Comparison of ENCODE assay signal across 8 cellular contexts in genomic region chr7:151083824-151084160, GRCh38. TPM values are rescaled to one million over a fixed set of nuclear protein-coding genes. Genes with fewer than 3 reads are reported as not detected.
DNase-seq lines count a peak whose midpoint lies in the region; ATAC-seq and TF ChIP-seq lines count a peak whose summit lies in the region.

No MANE protein-coding gene starts in this region.

- H3K4me1 ChIP-seq in right atrium auricular region (peaks cover 4 to 68% of the 10 kb centered on the region in 2 donors), mammary epithelial cell (ENCODE audit: insufficient read depth, low read length) (peaks cover 52% of the 10 kb centered on the region), uterus (peaks cover 0 to 32% of the 10 kb centered on the region in 2 donors)

- no peaks in the 10 kb centered on the region for H3K36me3 Mint-ChIP-seq in mesothelial cell of epicardium

- H3K9ac ChIP-seq in mammary epithelial cell (ENCODE audit: insufficient read depth, low read length), result no peak overlapping the region

- H3K9me3 ChIP-seq in right atrium auricular region (no peaks in the 10 kb centered on the region), mammary epithelial cell (replicated peaks; ENCODE audit: insufficient read depth, low read length) (no peaks in the 10 kb centered on the region), uterus (no peaks in the 10 kb centered on the region)

- WGBS in mammary epithelial cell (ENCODE audit: low coverage, missing lambda C conversion rate), result 33% methylated on average over 3 of the region's 3 CpGs

- ATAC-seq in Right ventricle myocardium inferior, result no peak

- H3K9me3 Mint-ChIP-seq in mesothelial cell of epicardium, result no peaks in the 10 kb centered on the region

- H3K4me3 ChIP-seq in right atrium auricular region (peak overlapping the region; percentile 81 to 98), mammary epithelial cell (replicated peaks in 1 of 3; ENCODE audit: insufficient read depth in 1 of 3, low read depth in 2 of 3, low read length in 3 of 3) (peak overlapping the region; percentile 69 to 79 (median 74)), uterus (peak overlapping the region; percentile 73 to 80)

- H3K4me3 Mint-ChIP-seq in mesothelial cell of epicardium, result peak overlapping the region; percentile 65

- no peak for DNase-seq in right atrium auricular region (ENCODE audit: low spot score)
- no peak for DNase-seq in Right ventricle myocardium inferior (ENCODE audit: missing footprints)
- no peak for DNase-seq in mammary epithelial cell
- DNase-seq in mesothelial cell of epicardium (ENCODE audit: low spot score in 2 of 2, unreplicated experiment in 2 of 2), result no peak
- DNase-seq in uterus, result no peak
- no peak for DNase-seq in DMS153 (lab: John Stamatoyannopoulos, UW)
- no peak for DNase-seq in NCI-H345 treated with DMSO at 0.1 percent for 48 hours (lab: John Stamatoyannopoulos, UW; ENCODE audit: unreplicated experiment)
- no peak for DNase-seq in G401 (ENCODE audit: low spot score)

- CTCF ChIA-PET in mammary epithelial cell (lab: Charles Lee; ENCODE audit: low non-redundant PET), result interaction anchor here (0.6 kb wide), 1 partner anchor 51 kb away, joined by 3 read pairs; no protein-coding TSS in a partner anchor

- peaks cover 55% of the 10 kb centered on the region for H3K79me2 ChIP-seq in mammary epithelial cell (ENCODE audit: insufficient read depth, low read length)

- H3K4me2 ChIP-seq in mammary epithelial cell (ENCODE audit: insufficient read depth, low read depth, low read length), result peak overlapping the region; percentile 86

- intact Hi-C loops in Right ventricle myocardium inferior (cut with DNase I) (loop anchor here (2.0 kb wide), 1 partner anchor 25 kb away; the partner anchor contains the start of gene SLC4A2), mammary epithelial cell (cut with micrococcal nuclease) (no loop called here), uterus (cut with DNase I; ENCODE audit: low total_unique reads) (no loop called here)

- no peak for TF ChIP-seq POLR2A in uterus (IDR thresholded peaks at IDR 0.05)

- H3K27me3 ChIP-seq in right atrium auricular region (no peaks in the 10 kb centered on the region), mammary epithelial cell (ENCODE audit: insufficient read depth, low read length) (no peaks in the 10 kb centered on the region), uterus (no peaks in the 10 kb centered on the region)

- H3K36me3 ChIP-seq in right atrium auricular region, result no peaks in the 10 kb centered on the region
- no peaks in the 10 kb centered on the region for H3K36me3 ChIP-seq in mammary epithelial cell (ENCODE audit: insufficient read depth, low read length)
- H3K36me3 ChIP-seq in uterus, result no peaks in the 10 kb centered on the region

- H4K20me1 ChIP-seq in mammary epithelial cell (ENCODE audit: insufficient read depth, low read length), result no peaks in the 10 kb centered on the region

- H2AFZ ChIP-seq in mammary epithelial cell (ENCODE audit: low read depth, low read length), result peak overlapping the region; percentile 88

- H3K27ac Mint-ChIP-seq in mesothelial cell of epicardium, result no peak overlapping the region

- TF ChIP-seq CTCF in right atrium auricular region (IDR thresholded peaks at IDR 0.05) (no peak), mammary epithelial cell (conservative IDR thresholded peaks at IDR 0.05 in 1 of 2, IDR thresholded peaks at IDR 0.05 in 1 of 2; ENCODE audit: extremely low read depth in 1 of 2, insufficient read depth in 1 of 2, low read depth in 1 of 2, low read length in 2 of 2) (no peak), mesothelial cell of epicardium (IDR thresholded peaks at IDR 0.05; ENCODE audit: unreplicated experiment) (no peak), uterus (IDR thresholded peaks at IDR 0.05) (no peak)

- BruUV-seq in mammary epithelial cell (replicated peaks; lab: Mats Ljungman, UMichigan), result no TSS peak

- no peaks in the 10 kb centered on the region for H3K27me3 Mint-ChIP-seq in mesothelial cell of epicardium (ENCODE audit: low read depth)

- in situ Hi-C loops in mammary epithelial cell (cut with MboI; ENCODE audit: low sequenced_read_pairs in 2 of 2) (no loop called here), G401 (cut with HindIII; ENCODE audit: low sequenced_read_pairs) (no loop called here)

- peak overlapping the region; percentile 95 to 96 for H3K27ac ChIP-seq in right atrium auricular region
- H3K27ac ChIP-seq in mammary epithelial cell (ENCODE audit: insufficient read depth, low read depth, low read length), result no peak overlapping the region
- peak overlapping the region; percentile 90 to 93 for H3K27ac ChIP-seq in uterus

- dilution Hi-C loops in mammary epithelial cell (cut with HindIII; ENCODE audit: low sequenced_read_pairs), result no loop called here

- H3K4me1 Mint-ChIP-seq in mesothelial cell of epicardium, result peaks cover 49% of the 10 kb centered on the region

RNA-seq across cellular contexts. Expression of gene TMUB1, which starts 0.5 kb away (rescaled TPM):
- total RNA-seq in right atrium auricular region, result 10 to 100 TPM; 28.0 to 53.6 TPM
- 35.5 TPM for total RNA-seq in Right ventricle myocardium inferior
- 10 to 100 TPM; 16.8 to 38.1 TPM for total RNA-seq in mammary epithelial cell
- 28.4 TPM for polyA plus RNA-seq in mammary epithelial cell
- polyA minus RNA-seq in mammary epithelial cell, result 14.4 TPM
- total RNA-seq in mesothelial cell of epicardium, result 34.7 to 38.4 TPM (median 36.5 TPM) in 3 replicates
- 10 to 100 TPM in 2 of 4 donors, 1 to 10 TPM in 2; 2.9 to 32.8 (median 8.6) TPM for total RNA-seq in uterus
- 94.3 and 112 TPM in 2 replicates for total RNA-seq in G401 (2014; rRNA removed; shearing (Covaris generic))

RNA-seq across cellular contexts. Expression of gene AGAP3, which starts 2.5 kb away (rescaled TPM):
- total RNA-seq in right atrium auricular region, result 10 to 100 TPM; 29.8 to 42.1 TPM
- 57.4 TPM for total RNA-seq in Right ventricle myocardium inferior
- 100 to 1,000 TPM; 118 to 163 TPM for total RNA-seq in mammary epithelial cell
- 91.6 TPM for polyA plus RNA-seq in mammary epithelial cell
- 114 TPM for polyA minus RNA-seq in mammary epithelial cell
- 134 to 146 TPM (median 141 TPM) in 3 replicates for total RNA-seq in mesothelial cell of epicardium
- total RNA-seq in uterus, result 100 to 1,000 TPM in 1 of 4 donors, 10 to 100 TPM in 3; 28.2 to 174 (median 53.2) TPM
- total RNA-seq in G401 (2014; rRNA removed; shearing (Covaris generic)), result 49.4 and 51.9 TPM in 2 replicates

RNA-seq across cellular contexts. Expression of gene FASTK, which starts 3.2 kb away (rescaled TPM):
- 10 to 100 TPM; 85.9 to 96.4 TPM for total RNA-seq in right atrium auricular region
- total RNA-seq in Right ventricle myocardium inferior, result 79.2 TPM
- total RNA-seq in mammary epithelial cell, result 10 to 100 TPM; 49.7 to 68.8 TPM
- polyA plus RNA-seq in mammary epithelial cell, result 52.4 TPM
- 51.5 TPM for polyA minus RNA-seq in mammary epithelial cell
- 86.8 to 97.6 TPM (median 92.5 TPM) in 3 replicates for total RNA-seq in mesothelial cell of epicardium
- 10 to 100 TPM; 37.1 to 84.9 (median 52.4) TPM for total RNA-seq in uterus
- total RNA-seq in G401 (2014; rRNA removed; shearing (Covaris generic)), result 57.2 and 62.9 TPM in 2 replicates

RNA-seq across cellular contexts. Expression of gene SLC4A2, which starts 24.4 kb away (rescaled TPM):
- 100 to 1,000 TPM in 1 of 2 donors, 10 to 100 TPM in 1; 55.3 to 114 TPM for total RNA-seq in right atrium auricular region
- total RNA-seq in Right ventricle myocardium inferior, result 61.2 TPM
- total RNA-seq in mammary epithelial cell, result 100 to 1,000 TPM in 1 of 2 donors, 10 to 100 TPM in 1; 46.5 to 138 TPM
- 57.9 TPM for polyA plus RNA-seq in mammary epithelial cell
- 150 TPM for polyA minus RNA-seq in mammary epithelial cell
- 236 to 249 TPM (median 243 TPM) in 3 replicates for total RNA-seq in mesothelial cell of epicardium
- 100 to 1,000 TPM in 2 of 4 donors, 10 to 100 TPM in 2; 37.4 to 177 (median 88.6) TPM for total RNA-seq in uterus
- total RNA-seq in G401 (2014; rRNA removed; shearing (Covaris generic)), result 363 and 382 TPM in 2 replicates

RNA-seq across cellular contexts. Expression of gene CDK5, which starts 26.1 kb away (rescaled TPM):
- total RNA-seq in right atrium auricular region, result 1 to 10 TPM; 4.4 to 4.9 TPM
- 6.7 TPM for total RNA-seq in Right ventricle myocardium inferior
- total RNA-seq in mammary epithelial cell, result 10 to 100 TPM; 12.3 to 18.1 TPM
- polyA plus RNA-seq in mammary epithelial cell, result 26.1 TPM
- polyA minus RNA-seq in mammary epithelial cell, result 31.3 TPM
- total RNA-seq in mesothelial cell of epicardium, result 17.0 to 17.5 TPM (median 17.4 TPM) in 3 replicates
- 1 to 10 TPM in 3 of 4 donors, under 1 TPM in 1; 0.51 to 9.3 (median 2.7) TPM for total RNA-seq in uterus
- total RNA-seq in G401 (2014; rRNA removed; shearing (Covaris generic)), result 18.5 and 25.3 TPM in 2 replicates
